In the genomic region with DNA sequence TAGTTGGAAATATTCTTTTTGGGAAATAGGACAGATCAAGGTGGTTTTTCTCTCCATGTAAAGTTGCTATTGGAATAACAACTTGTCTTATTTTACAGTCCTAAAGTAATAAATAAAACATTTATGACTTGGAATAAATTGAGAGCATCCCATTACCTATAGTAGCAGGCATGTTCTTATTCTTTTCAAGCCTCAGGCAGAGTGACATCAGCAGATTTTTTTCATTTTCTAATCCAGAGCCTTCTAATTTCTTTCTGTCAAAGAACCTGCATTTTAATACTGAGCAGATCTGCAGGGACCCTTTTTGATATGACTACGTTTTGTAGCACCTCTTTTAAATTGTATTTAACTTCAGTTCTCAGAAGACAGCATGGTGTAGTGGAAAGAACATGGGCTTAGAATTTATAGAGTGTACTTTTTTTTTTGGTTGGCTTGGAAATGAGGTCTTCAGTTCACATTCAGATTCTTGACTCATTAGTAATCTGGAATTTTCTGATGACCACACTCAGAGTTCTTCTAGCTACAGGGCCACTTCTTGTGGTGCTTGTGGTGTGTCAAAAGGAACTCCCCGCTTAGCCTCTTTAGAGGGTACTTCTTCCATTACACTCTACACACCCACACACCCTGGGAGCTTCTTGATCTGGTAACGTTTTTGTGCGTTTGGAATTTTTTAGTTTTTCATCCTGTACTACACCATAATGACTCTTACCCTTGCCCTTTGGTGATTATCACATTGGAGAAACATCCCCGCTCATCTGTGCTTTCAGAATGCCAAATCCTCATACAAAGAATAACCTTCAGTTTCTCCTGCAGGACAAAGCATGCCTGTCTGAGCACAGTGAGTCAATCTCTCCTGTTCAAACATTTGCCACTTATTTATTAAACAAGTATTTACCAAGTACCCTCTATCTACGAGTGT, we compare ENCODE assay signal across 1 cellular context.
TF ChIP-seq lines count a peak whose summit lies in the region.

No MANE protein-coding gene starts in this region.

TF ChIP-seq in IMR-90, 13 proteins besides CTCF, POLR2A, EP300 and RAD21 (continued from another document):
- TF ChIP-seq, protein P1, sequence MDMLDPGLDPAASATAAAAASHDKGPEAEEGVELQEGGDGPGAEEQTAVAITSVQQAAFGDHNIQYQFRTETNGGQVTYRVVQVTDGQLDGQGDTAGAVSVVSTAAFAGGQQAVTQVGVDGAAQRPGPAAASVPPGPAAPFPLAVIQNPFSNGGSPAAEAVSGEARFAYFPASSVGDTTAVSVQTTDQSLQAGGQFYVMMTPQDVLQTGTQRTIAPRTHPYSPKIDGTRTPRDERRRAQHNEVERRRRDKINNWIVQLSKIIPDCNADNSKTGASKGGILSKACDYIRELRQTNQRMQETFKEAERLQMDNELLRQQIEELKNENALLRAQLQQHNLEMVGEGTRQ (IDR thresholded peaks at IDR 0.05; ENCODE audit: low read depth, low read length), result no peak
- TF ChIP-seq BHLHE40 (IDR thresholded peaks at IDR 0.05; ENCODE audit: low read depth, low read length), result no peak
- TF ChIP-seq CHD1 (IDR thresholded peaks at IDR 0.05; ENCODE audit: low read depth, low read length), result no peak
